26 cellular contexts compared by ENCODE assay signal in the genomic region with DNA sequence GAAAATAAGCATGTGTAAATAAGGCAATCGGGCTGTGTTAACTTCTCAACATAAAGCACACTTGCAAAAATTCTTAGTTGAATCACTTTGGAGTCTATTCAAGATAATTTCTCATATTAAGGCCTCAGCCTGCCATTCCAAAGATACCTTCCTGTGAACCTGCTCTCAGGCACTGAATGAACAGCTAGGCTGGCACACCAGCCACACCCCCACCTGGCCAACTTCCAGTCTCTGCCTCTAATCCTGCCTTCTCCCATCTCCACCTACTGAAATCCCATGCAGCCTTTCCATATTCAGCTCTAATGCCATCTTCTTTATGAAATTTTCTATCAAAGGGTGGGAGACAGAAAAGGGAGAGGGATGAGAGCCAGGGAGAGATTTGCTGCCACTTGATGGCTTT.
"Had no signal": no experiment of that assay in that cellular context is flagged by ENCODE, and none has a peak within 500 bp of the region (broad histone marks: within the 10 kb centered on the region; RNA-seq: fewer than 3 reads in every experiment).

No MANE protein-coding gene starts in this region.

- H3K9ac ChIP-seq: SK-N-SH had no signal

- H3K4me3 ChIP-seq: Peyer's patch, SJCRH30 had no signal

- H3K27ac Mint-ChIP-seq: activated CD4-positive, alpha-beta memory T cell treated with anti-CD3 and anti-CD28 coated beads, Interleukin-2, amount 10 ng/mL, durations not matched to agents 7 days and 5 days; activated CD4-positive, alpha-beta T cell treated with anti-CD3 and anti-CD28 coated beads for 36 hours; activated T-cell treated with anti-CD3 and anti-CD28 coated beads, Interleukin-2, amount 50 U/mL, for 72 hours; activated T-helper 2 cell treated with anti-CD3 and anti-CD28 coated beads, Interferon-gamma antibody, Interleukin-2, Interleukin-4, amounts not matched to agents 10 μg/mL and 5 μg/mL and 100 μg/mL, durations not matched to agents 14 hours and 24 hours and 36 hours had no signal

- H3K27me3 ChIP-seq: Peyer's patch, SJCRH30 had no signal

- DNase-seq: activated CD4-positive, alpha-beta memory T cell treated with anti-CD3 and anti-CD28 coated beads, Interleukin-2, amount 10 ng/mL, durations not matched to agents 7 days and 5 days; activated CD4-positive, alpha-beta T cell treated with anti-CD3 and anti-CD28 coated beads for 36 hours; activated CD4-positive, alpha-beta T cell treated with anti-CD3 and anti-CD28 coated beads, Interleukin-2, amount 50 U/mL, for 1 hour; activated CD8-positive, alpha-beta memory T cell treated with anti-CD3 and anti-CD28 coated beads, Interleukin-2, amount 50 U/mL, for 4 hours; activated naive CD4-positive, alpha-beta T cell treated with anti-CD3 and anti-CD28 coated beads, Interleukin-2, amount 50 U/mL, for 16 hours; activated T-cell treated with anti-CD3 and anti-CD28 coated beads, Interleukin-2, amount 50 U/mL, for 72 hours; aorta; MM.1S; NCI-H1105; NCI-H1436; NCI-H187 treated with DMSO at 0.1 percent for 48 hours; NCI-H2171; NCI-H2227 treated with DMSO at 0.1 percent for 48 hours; NCI-H526; NCI-H774; NK-92 treated with Interleukin-12 subunit alpha and Interleukin-12 subunit beta, amount 100 ng/mL, for 24 hours; OCI-M1; Peyer's patch; Right ventricle myocardium superior; SJCRH30; SK-N-SH; T-helper 1 cell had no signal

- H3K4me1 Mint-ChIP-seq: activated CD4-positive, alpha-beta memory T cell treated with anti-CD3 and anti-CD28 coated beads, Interleukin-2, amount 10 ng/mL, durations not matched to agents 7 days and 5 days; activated CD4-positive, alpha-beta T cell treated with anti-CD3 and anti-CD28 coated beads for 36 hours; central memory CD8-positive, alpha-beta T cell had no signal

- ATAC-seq: activated CD4-positive, alpha-beta T cell treated with anti-CD3 and anti-CD28 coated beads for 36 hours; activated T-cell treated with anti-CD3 and anti-CD28 coated beads, Interleukin-2, amount 50 U/mL, for 72 hours had no signal

- H3K9me3 ChIP-seq: Peyer's patch, SJCRH30 had no signal

- H3K4me1 ChIP-seq: Peyer's patch, SJCRH30 had no signal

- H3K36me3 ChIP-seq: Peyer's patch, SJCRH30 had no signal

- H3K27ac ChIP-seq: Peyer's patch, RWPE1, SJCRH30, VCaP had no signal

- H3K9me2 ChIP-seq: SK-N-SH had no signal

- H3K4me2 ChIP-seq: SK-N-SH had no signal

- H3K4me3 Mint-ChIP-seq: activated CD4-positive, alpha-beta memory T cell treated with anti-CD3 and anti-CD28 coated beads, Interleukin-2, amount 10 ng/mL, durations not matched to agents 7 days and 5 days; activated CD4-positive, alpha-beta T cell treated with anti-CD3 and anti-CD28 coated beads for 36 hours; activated T-cell treated with anti-CD3 and anti-CD28 coated beads, Interleukin-2, amount 50 U/mL, for 72 hours; central memory CD8-positive, alpha-beta T cell had no signal
